Comparison of ENCODE assay signal across 8 cellular contexts in genomic region chr3:38454884-38455638, GRCh38. TPM values are rescaled to one million over a fixed set of nuclear protein-coding genes. Genes with fewer than 3 reads are reported as not detected.
DNase-seq lines count a peak whose midpoint lies in the region; ATAC-seq, FAIRE-seq and TF ChIP-seq lines count a peak whose summit lies in the region.

No MANE protein-coding gene starts in this region.

- H3K4me3 Mint-ChIP-seq in activated CD4-positive, alpha-beta T cell treated with anti-CD3 and anti-CD28 coated beads, Interleukin-2, amount 10 ng/mL, durations not matched to agents 7 days and 5 days, result peak overlapping the region; percentile 88
- peak overlapping the region; percentile 86 to 88 for H3K4me3 Mint-ChIP-seq in effector memory CD8-positive, alpha-beta T cell
- H3K4me3 Mint-ChIP-seq in stimulated activated naive B cell treated with anti-CD40 and anti-IgM and Interleukin-4, amounts not matched to agents 10 μg/mL and 1 μg/mL and 100 μg/mL, for 72 hours, result peak overlapping the region; percentile 85 to 87

- CTCF ChIA-PET in activated CD4-positive, alpha-beta T cell treated with anti-CD3 and anti-CD28 coated beads, Interleukin-2, amount 10 ng/mL, durations not matched to agents 7 days and 5 days (lab: Charles Lee), result interaction anchor here (0.6 to 2.1 kb wide), 7 partner anchors 10 to 129 kb away, joined by 3 to 8 read pairs (median 4); partner anchors contain the start of gene EXOG

- peaks cover 10% of the 10 kb centered on the region for H3K9me3 Mint-ChIP-seq in activated CD4-positive, alpha-beta T cell treated with anti-CD3 and anti-CD28 coated beads, Interleukin-2, amount 10 ng/mL, durations not matched to agents 7 days and 5 days
- H3K9me3 Mint-ChIP-seq in effector memory CD8-positive, alpha-beta T cell, result no peaks in the 10 kb centered on the region
- H3K9me3 Mint-ChIP-seq in stimulated activated naive B cell treated with anti-CD40 and anti-IgM and Interleukin-4, amounts not matched to agents 10 μg/mL and 1 μg/mL and 100 μg/mL, for 72 hours, result no peaks in the 10 kb centered on the region

- peaks cover 25% of the 10 kb centered on the region for H3K4me1 Mint-ChIP-seq in activated CD4-positive, alpha-beta T cell treated with anti-CD3 and anti-CD28 coated beads, Interleukin-2, amount 10 ng/mL, durations not matched to agents 7 days and 5 days
- H3K4me1 Mint-ChIP-seq in effector memory CD8-positive, alpha-beta T cell (ENCODE audit: low read depth in 2 of 2), result peaks cover 11 to 14% of the 10 kb centered on the region in 2 donors
- peaks cover 9 to 14% of the 10 kb centered on the region in 2 donors for H3K4me1 Mint-ChIP-seq in stimulated activated naive B cell treated with anti-CD40 and anti-IgM and Interleukin-4, amounts not matched to agents 10 μg/mL and 1 μg/mL and 100 μg/mL, for 72 hours

- POLR2A ChIA-PET in activated CD4-positive, alpha-beta T cell treated with anti-CD3 and anti-CD28 coated beads, Interleukin-2, amount 10 ng/mL, durations not matched to agents 7 days and 5 days (lab: Charles Lee), result no interaction called here

- H3K36me3 Mint-ChIP-seq in activated CD4-positive, alpha-beta T cell treated with anti-CD3 and anti-CD28 coated beads, Interleukin-2, amount 10 ng/mL, durations not matched to agents 7 days and 5 days (ENCODE audit: low read depth), result peaks cover 3% of the 10 kb centered on the region
- H3K36me3 Mint-ChIP-seq in effector memory CD8-positive, alpha-beta T cell (ENCODE audit: insufficient read depth), result peaks cover 7% of the 10 kb centered on the region
- no peaks in the 10 kb centered on the region for H3K36me3 Mint-ChIP-seq in stimulated activated naive B cell treated with anti-CD40 and anti-IgM and Interleukin-4, amounts not matched to agents 10 μg/mL and 1 μg/mL and 100 μg/mL, for 72 hours

- ATAC-seq in effector memory CD8-positive, alpha-beta T cell (replicated peaks), result peak; percentile 35
- peak; percentile 22 to 27 for ATAC-seq in stimulated activated naive B cell treated with anti-CD40 and anti-IgM and Interleukin-4, amounts not matched to agents 10 μg/mL and 1 μg/mL and 100 μg/mL, for 72 hours (replicated peaks)
- ATAC-seq in HG03196 (IDR thresholded peaks at IDR 0.05; ENCODE audit: unreplicated experiment), result no peak

- peaks cover 7% of the 10 kb centered on the region for H3K27me3 Mint-ChIP-seq in activated CD4-positive, alpha-beta T cell treated with anti-CD3 and anti-CD28 coated beads, Interleukin-2, amount 10 ng/mL, durations not matched to agents 7 days and 5 days
- H3K27me3 Mint-ChIP-seq in effector memory CD8-positive, alpha-beta T cell, result peaks cover 0 to 10% of the 10 kb centered on the region in 2 donors
- H3K27me3 Mint-ChIP-seq in stimulated activated naive B cell treated with anti-CD40 and anti-IgM and Interleukin-4, amounts not matched to agents 10 μg/mL and 1 μg/mL and 100 μg/mL, for 72 hours, result peaks cover 29% of the 10 kb centered on the region in 2 donors

- FAIRE-seq in H54 (lab: Jason Lieb, UNC), result no peak

- H3K27ac Mint-ChIP-seq in activated CD4-positive, alpha-beta T cell treated with anti-CD3 and anti-CD28 coated beads, Interleukin-2, amount 10 ng/mL, durations not matched to agents 7 days and 5 days, result peak overlapping the region; percentile 88
- H3K27ac Mint-ChIP-seq in effector memory CD8-positive, alpha-beta T cell, result peak overlapping the region; percentile 5 to 62
- H3K27ac Mint-ChIP-seq in stimulated activated naive B cell treated with anti-CD40 and anti-IgM and Interleukin-4, amounts not matched to agents 10 μg/mL and 1 μg/mL and 100 μg/mL, for 72 hours, result no peak overlapping the region

- DNase-seq in DMS 273 (lab: John Stamatoyannopoulos, UW; ENCODE audit: unreplicated experiment) (peak; percentile 93), H54 (ENCODE audit: insufficient read length, low spot score) (peak; percentile 75), NCI-H2029 (lab: John Stamatoyannopoulos, UW) (peak; percentile 85), medulla oblongata (ENCODE audit: extremely low spot score) (peak; percentile 13)
- no peak for DNase-seq in activated CD4-positive, alpha-beta T cell treated with anti-CD3 and anti-CD28 coated beads, Interleukin-2, amount 10 ng/mL, durations not matched to agents 7 days and 5 days
- DNase-seq in effector memory CD8-positive, alpha-beta T cell, result peak in 2 of 3 experiments; percentile 18 to 19
- no peak for DNase-seq in stimulated activated naive B cell treated with anti-CD40 and anti-IgM and Interleukin-4, amounts not matched to agents 10 μg/mL and 1 μg/mL and 100 μg/mL, for 72 hours

- no peak for TF ChIP-seq POLR2A in H54 (IDR thresholded peaks at IDR 0.05; ENCODE audit: low read depth, low read length)

RNA-seq across cellular contexts. Expression of gene ACVR2B, which starts 1.4 kb away (rescaled TPM):
- total RNA-seq in activated CD4-positive, alpha-beta T cell treated with anti-CD3 and anti-CD28 coated beads, Interleukin-2, amount 10 ng/mL, durations not matched to agents 7 days and 5 days, result 1 to 10 TPM; 6.0 to 6.6 TPM

RNA-seq across cellular contexts. Expression of gene EXOG, which starts 41.1 kb away (rescaled TPM):
- 10 to 100 TPM; 25.5 to 28.1 TPM for total RNA-seq in activated CD4-positive, alpha-beta T cell treated with anti-CD3 and anti-CD28 coated beads, Interleukin-2, amount 10 ng/mL, durations not matched to agents 7 days and 5 days

Comparison
In these comparisons a context has a peak if more than half of its experiments do, and no peak if none do; other contexts are left out.
1. DNase-seq: peak in DMS 273 (single experiment), H54 (single experiment), NCI-H2029 (single experiment), effector memory CD8-positive, alpha-beta T cell (2 of 3) and medulla oblongata (single experiment); none in activated CD4-positive, alpha-beta T cell treated with anti-CD3 and anti-CD28 coated beads, Interleukin-2, amount 10 ng/mL, durations not matched to agents 7 days and 5 days (single experiment) and stimulated activated naive B cell treated with anti-CD40 and anti-IgM and Interleukin-4, amounts not matched to agents 10 μg/mL and 1 μg/mL and 100 μg/mL, for 72 hours (single experiment).
2. Peak in every context shown above with its lines, with median percentiles within 50 percentile points of each other: H3K4me3 Mint-ChIP-seq.